6 cellular contexts compared by ENCODE assay signal in genomic region chr5:129803403-129803802, GRCh38. TPM values are rescaled to one million over a fixed set of nuclear protein-coding genes. Genes with fewer than 3 reads are reported as not detected.
"Had no signal": no experiment of that assay in that cellular context is flagged by ENCODE, and none has a peak within 500 bp of the region (broad histone marks: within the 10 kb centered on the region; RNA-seq: fewer than 3 reads in every experiment).

No MANE protein-coding gene starts in this region.

- ATAC-seq: GM23338 had no signal

- H3K27ac Mint-ChIP-seq: GM23338 had no signal

- H3K4me3 Mint-ChIP-seq: GM23338, H9 had no signal

- DNase-seq: H9, HCEC 1CT, IMR-90 had no signal

- H3K4me3 ChIP-seq: GM23338 had no signal

RNA-seq across cellular contexts. Expression of gene MINAR2, which starts 55.5 kb away (rescaled TPM):
- total RNA-seq: GM23338, HT-29, IMR-90 had no signal
- polyA plus RNA-seq: GM23338, H1, IMR-90 had no signal
